8 cellular contexts compared by ENCODE assay signal in genomic region chr17:79796570-79797491, GRCh38. TPM values are rescaled to one million over a fixed set of nuclear protein-coding genes. Genes with fewer than 3 reads are reported as not detected.
DNase-seq lines count a peak whose midpoint lies in the region; ATAC-seq and TF ChIP-seq lines count a peak whose summit lies in the region.

TSS of gene CBX8 (minus strand) at chr17:79797077. CDS start at chr17:79796998, 79 bp downstream.

- peaks cover 55 to 73% (median 60%) of the 10 kb centered on the region in 3 donors for H3K27me3 Mint-ChIP-seq in CD14-positive monocyte (ENCODE audit: low read depth in 3 of 3)

- peak; percentile 56 for TF ChIP-seq POLR2A in right lobe of liver (IDR thresholded peaks at IDR 0.05)

- peaks cover 22 to 37% of the 10 kb centered on the region in 2 donors for H3K36me3 Mint-ChIP-seq in CD14-positive monocyte

- peaks cover 0 to 39% (median 22%) of the 10 kb centered on the region in 7 donors for H3K9me3 Mint-ChIP-seq in CD14-positive monocyte

- peak; percentile 100 for DNase-seq in CD14-positive monocyte (ENCODE audit: low spot score)
- DNase-seq in NCI-H774 (lab: John Stamatoyannopoulos, UW): peak; percentile 100
- DNase-seq in activated CD4-positive, alpha-beta T cell treated with anti-CD3 and anti-CD28 coated beads, Interleukin-2, amount 50 U/mL, for 48 hours: peak; percentile 99 to 100
- peak; percentile 98 to 100 (median 99) for DNase-seq in dorsolateral prefrontal cortex
- peak; percentile 100 for DNase-seq in right lobe of liver
- DNase-seq in stimulated activated CD4-positive, alpha-beta T cell treated with anti-CD3 and anti-CD28 coated beads, Interleukin-4, amount 100 ng/mL, for 24 hours: peak; percentile 99

- no peak for TF ChIP-seq CTCF in CD14-positive monocyte (IDR thresholded peaks at IDR 0.05)
- peak in 44 of 56 donors; percentile 6 to 57 (median 36) for TF ChIP-seq CTCF in dorsolateral prefrontal cortex (IDR thresholded peaks at IDR 0.05 in 54 of 56, conservative IDR thresholded peaks at IDR 0.05 in 2 of 56; ENCODE audit: low read depth in 1 of 56, partially characterized antibody in 56 of 56)
- peak in 1 of 4 donors; percentile 29 for TF ChIP-seq CTCF in right lobe of liver (IDR thresholded peaks at IDR 0.05)

- intact Hi-C loops in CD14-positive monocyte (cut with micrococcal nuclease) (loop anchor here (2.0 kb wide), 1 partner anchor 14 kb away; no protein-coding TSS in a partner anchor), dorsolateral prefrontal cortex (cut with DNase I) (loop anchor here (2.0 to 10.0 kb wide), 3 partner anchors 18 to 618 kb away; partner anchors contain the start of genes CBX2 (in 1 of the 2), CBX4 (in 1 of the 2) and ENDOV (in 1 of the 2)), right lobe of liver (cut with DNase I) (no loop called here)

- H3K4me1 Mint-ChIP-seq in CD14-positive monocyte: peaks cover 47% of the 10 kb centered on the region

- ATAC-seq in GM19397 (IDR thresholded peaks at IDR 0.05; ENCODE audit: unreplicated experiment) (peak; percentile 87), HG03565 (IDR thresholded peaks at IDR 0.05; ENCODE audit: unreplicated experiment) (peak; percentile 81), right lobe of liver (peak; percentile 90 to 93 (median 92))

- H3K4me3 Mint-ChIP-seq in CD14-positive monocyte: peak within 1 kb of the TSS; percentile 84 to 91

- no peaks in the 10 kb centered on the region for H3K9me3 ChIP-seq in right lobe of liver

- H3K36me3 ChIP-seq in right lobe of liver: no peaks in the 10 kb centered on the region

- peak within 1 kb of the TSS in 58 of 59 donors; percentile 29 to 97 (median 86) for H3K27ac ChIP-seq in dorsolateral prefrontal cortex
- peak within 1 kb of the TSS; percentile 68 to 88 (median 82) for H3K27ac ChIP-seq in right lobe of liver

- 0% methylated on average over 28 of the region's 92 CpGs for WGBS in right lobe of liver (ENCODE audit: insufficient coverage, low coverage, low lambda C conversion rate, missing lambda C conversion rate)

- H3K27me3 ChIP-seq in dorsolateral prefrontal cortex (peaks cover 29 to 72% (median 54%) of the 10 kb centered on the region in 45 donors), right lobe of liver (peaks cover 12 to 39% of the 10 kb centered on the region in 2 donors)

- peaks cover 0 to 31% (median 8%) of the 10 kb centered on the region in 4 donors for H3K4me1 ChIP-seq in right lobe of liver

- peak within 1 kb of the TSS; percentile 52 to 86 (median 76) for H3K4me3 ChIP-seq in dorsolateral prefrontal cortex
- peak within 1 kb of the TSS; percentile 58 to 78 (median 74) for H3K4me3 ChIP-seq in right lobe of liver

- peak within 1 kb of the TSS; percentile 76 to 95 (median 90) for H3K27ac Mint-ChIP-seq in CD14-positive monocyte

RNA-seq across cellular contexts. Expression of gene CBX8, which starts in this region (rescaled TPM):
- 1 to 10 TPM; 2.5 TPM for polyA plus RNA-seq in CD14-positive monocyte
- total RNA-seq in dorsolateral prefrontal cortex (10 to 100 TPM in 2 of 120 experiments, 1 to 10 TPM in 118; 1.5 to 10.3 (median 5.0) TPM), right lobe of liver (1 to 10 TPM; 1.2 to 4.7 (median 2.0) TPM)

Comparison
In these comparisons a context has a peak if more than half of its experiments do, and no peak if none do; other contexts are left out.
1. Peak in every context shown above with its lines: DNase-seq, ATAC-seq, H3K4me3 ChIP-seq and H3K27ac ChIP-seq.
2. intact Hi-C loops: an anchor here in CD14-positive monocyte (2.0 kb wide) and dorsolateral prefrontal cortex (2.0 to 10.0 kb wide); none called in right lobe of liver.